Comparison of ENCODE assay signal across 12 cellular contexts in genomic region chr2:44939074-44940052, GRCh38. TPM values are rescaled to one million over a fixed set of nuclear protein-coding genes. Genes with fewer than 3 reads are reported as not detected.
DNase-seq lines count a peak whose midpoint lies in the region; ATAC-seq lines count a peak whose summit lies in the region.
"Had no signal": no experiment of that assay in that cellular context is flagged by ENCODE, and none has a peak within 500 bp of the region (broad histone marks: within the 10 kb centered on the region; RNA-seq: fewer than 3 reads in every experiment).

No MANE protein-coding gene starts in this region.

- H3K27ac ChIP-seq in BLaER1, result no peak overlapping the region

- peaks cover 100% of the 10 kb centered on the region for H3K27me3 ChIP-seq in BLaER1
- peaks cover 89% of the 10 kb centered on the region for H3K27me3 ChIP-seq in neuron (ENCODE audit: insufficient read depth, low read length)

- peak; percentile 53 for DNase-seq in HT-29 (ENCODE audit: low spot score)
- peak; percentile 67 for DNase-seq in ecto neural progenitor cell (ENCODE audit: low spot score)
- DNase-seq in activated CD4-positive, alpha-beta T cell treated with anti-CD3 and anti-CD28 coated beads for 48 hours, result no peak
- DNase-seq: effector memory CD8-positive, alpha-beta T cell; substantia nigra had no signal

- peak overlapping the region; percentile 18 for H2AFZ ChIP-seq in neuron (ENCODE audit: low read depth, low read length)

- H3K4me3 ChIP-seq in BLaER1 (peak overlapping the region; percentile 46), neuron (ENCODE audit: low read length) (peak overlapping the region; percentile 18)

- H3K4me2 ChIP-seq in BLaER1, result peak overlapping the region; percentile 56

- H3K36me3 ChIP-seq in BLaER1 (no peaks in the 10 kb centered on the region), neuron (ENCODE audit: insufficient read depth, low read length) (no peaks in the 10 kb centered on the region)

- peaks cover 85% of the 10 kb centered on the region for H4K20me1 ChIP-seq in BLaER1

- no peak overlapping the region for H3K9ac ChIP-seq in BLaER1

- ATAC-seq in HG03460 (IDR thresholded peaks at IDR 0.05; ENCODE audit: unreplicated experiment) (no peak), HG02970 (IDR thresholded peaks at IDR 0.05; ENCODE audit: low FRiP score, unreplicated experiment) (no peak), HG03097 (IDR thresholded peaks at IDR 0.05; ENCODE audit: low FRiP score, unreplicated experiment) (no peak)
- ATAC-seq: effector memory CD8-positive, alpha-beta T cell had no signal

- H3K9me3 ChIP-seq in BLaER1, result peaks cover 39% of the 10 kb centered on the region
- H3K9me3 ChIP-seq in neuron (ENCODE audit: low read length), result no peaks in the 10 kb centered on the region

- H3K4me1 ChIP-seq in BLaER1, result peaks cover 23% of the 10 kb centered on the region; the same call in 1 of the 2 replicates
- peaks cover 52% of the 10 kb centered on the region for H3K4me1 ChIP-seq in neuron (ENCODE audit: insufficient read depth, low read length)

RNA-seq across cellular contexts. Expression of gene SIX3, which starts 2.1 kb away (rescaled TPM):
- not detected in 2 replicates for total RNA-seq in HT-29 (2014; rRNA removed; shearing (Covaris generic))
- total RNA-seq: HT1080, kidney epithelial cell had no signal
